1 cellular context compared by ENCODE assay signal in the genomic region with DNA sequence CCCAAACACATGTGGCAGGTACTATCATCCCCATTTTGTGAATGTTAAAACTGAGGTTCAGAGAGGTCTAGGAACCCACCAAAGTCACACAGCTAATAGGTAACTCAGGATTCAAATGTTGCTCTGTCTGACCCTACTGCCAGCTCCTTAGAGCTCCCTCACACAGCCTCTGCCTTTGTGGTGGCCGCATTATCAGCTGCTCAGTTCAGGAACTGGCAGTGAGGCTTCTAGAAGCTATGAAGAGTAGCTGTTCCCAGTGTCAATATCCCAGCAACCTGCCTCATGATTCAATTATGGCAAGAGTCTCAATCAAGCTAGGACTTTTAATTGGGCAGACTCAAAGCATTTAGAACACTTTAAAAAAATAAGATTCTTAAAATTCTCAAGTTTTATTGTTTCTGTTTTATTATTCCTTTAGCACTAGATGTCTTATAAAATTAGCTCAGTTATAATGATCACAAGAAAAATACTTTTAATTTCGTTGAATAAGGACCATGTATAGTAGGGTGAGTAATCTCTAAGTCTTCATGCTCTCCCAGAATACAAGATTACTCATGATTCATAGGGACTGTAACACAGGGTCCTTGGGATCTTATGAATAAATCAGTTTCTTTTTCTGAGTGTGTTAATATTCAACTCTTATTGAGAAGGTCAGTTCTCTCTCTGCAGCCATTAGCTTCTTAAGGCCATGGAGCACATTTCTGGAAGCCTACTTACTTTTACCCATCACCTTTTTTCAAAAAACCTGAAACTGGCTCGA.
A peak's percentile ranks its signal among the peaks of the same experiment; 100 is the strongest.
TF ChIP-seq lines count a peak whose summit lies in the region.

No MANE protein-coding gene starts in this region.

TF ChIP-seq in A549, 52 proteins besides CTCF, POLR2A, EP300 and RAD21 (continued from another document):
- TF ChIP-seq MAZ (IDR thresholded peaks at IDR 0.05; ENCODE audit: borderline replicate concordance, low read depth, low read length) (no peak), RARB (CRISPR knock-in tag; IDR thresholded peaks at IDR 0.05) (no peak), FOSL2 (IDR thresholded peaks at IDR 0.05) (no peak), FOSL2 (CRISPR knock-in tag; IDR thresholded peaks at IDR 0.05) (0 out of 2 replicates have a peak, but pooled peaks have one; percentile 12), ZSCAN20 (CRISPR knock-in tag; IDR thresholded peaks at IDR 0.05) (no peak)
- TF ChIP-seq, protein P1, sequence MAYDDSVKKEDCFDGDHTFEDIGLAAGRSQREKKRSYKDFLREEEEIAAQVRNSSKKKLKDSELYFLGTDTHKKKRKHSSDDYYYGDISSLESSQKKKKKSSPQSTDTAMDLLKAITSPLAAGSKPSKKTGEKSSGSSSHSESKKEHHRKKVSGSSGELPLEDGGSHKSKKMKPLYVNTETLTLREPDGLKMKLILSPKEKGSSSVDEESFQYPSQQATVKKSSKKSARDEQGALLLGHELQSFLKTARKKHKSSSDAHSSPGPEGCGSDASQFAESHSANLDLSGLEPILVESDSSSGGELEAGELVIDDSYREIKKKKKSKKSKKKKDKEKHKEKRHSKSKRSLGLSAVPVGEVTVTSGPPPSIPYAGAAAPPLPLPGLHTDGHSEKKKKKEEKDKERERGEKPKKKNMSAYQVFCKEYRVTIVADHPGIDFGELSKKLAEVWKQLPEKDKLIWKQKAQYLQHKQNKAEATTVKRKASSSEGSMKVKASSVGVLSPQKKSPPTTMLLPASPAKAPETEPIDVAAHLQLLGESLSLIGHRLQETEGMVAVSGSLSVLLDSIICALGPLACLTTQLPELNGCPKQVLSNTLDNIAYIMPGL (CRISPR knock-in tag; IDR thresholded peaks at IDR 0.05; ENCODE audit: borderline replicate concordance), result no peak
- TF ChIP-seq, protein P2, sequence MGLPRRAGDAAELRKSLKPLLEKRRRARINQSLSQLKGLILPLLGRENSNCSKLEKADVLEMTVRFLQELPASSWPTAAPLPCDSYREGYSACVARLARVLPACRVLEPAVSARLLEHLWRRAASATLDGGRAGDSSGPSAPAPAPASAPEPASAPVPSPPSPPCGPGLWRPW (IDR thresholded peaks at IDR 0.05), result no peak
